In the genomic region with DNA sequence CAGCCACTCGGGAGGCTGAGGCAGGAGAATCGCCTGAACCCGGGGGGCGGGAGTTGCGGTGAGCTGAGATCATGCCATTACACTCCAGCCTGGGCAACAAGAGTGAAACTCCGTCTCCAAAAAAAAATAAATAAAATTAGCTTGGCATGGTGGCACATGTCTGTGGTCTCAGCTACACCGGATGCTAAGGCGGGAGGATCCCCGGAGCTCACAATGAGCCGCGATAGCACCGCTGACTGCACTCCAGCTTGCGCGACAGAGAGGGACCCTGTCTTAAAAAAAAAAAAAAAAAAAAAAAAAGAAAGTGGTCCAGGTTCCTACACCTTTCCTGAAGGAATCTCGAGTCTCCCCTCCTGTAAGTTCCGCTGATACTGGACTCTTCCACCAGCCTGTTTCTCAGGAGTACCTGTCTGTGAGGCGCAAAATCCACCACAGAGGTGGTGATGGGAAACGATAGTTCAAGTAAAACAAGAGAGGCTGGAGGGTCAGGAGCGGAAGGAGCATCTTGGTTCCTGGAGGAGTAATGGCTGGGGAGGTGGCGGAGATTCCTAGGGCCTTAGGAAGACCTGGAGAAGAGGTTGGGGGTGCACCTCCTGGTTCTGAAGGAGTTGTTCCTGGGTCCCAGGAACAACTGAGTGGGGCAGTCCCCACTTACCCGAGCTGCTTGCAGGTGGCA, we compare ENCODE assay signal across 1 cellular context.
TF ChIP-seq lines count a peak whose summit lies in the region.

No MANE protein-coding gene starts in this region.

TF ChIP-seq in K562, 482 proteins besides CTCF, POLR2A, EP300 and RAD21:
- TF ChIP-seq SP2 (IDR thresholded peaks at IDR 0.05; ENCODE audit: extremely low read depth, low read depth, low read length, poor library complexity, severe bottlenecking): no peak
- TF ChIP-seq, protein P1, sequence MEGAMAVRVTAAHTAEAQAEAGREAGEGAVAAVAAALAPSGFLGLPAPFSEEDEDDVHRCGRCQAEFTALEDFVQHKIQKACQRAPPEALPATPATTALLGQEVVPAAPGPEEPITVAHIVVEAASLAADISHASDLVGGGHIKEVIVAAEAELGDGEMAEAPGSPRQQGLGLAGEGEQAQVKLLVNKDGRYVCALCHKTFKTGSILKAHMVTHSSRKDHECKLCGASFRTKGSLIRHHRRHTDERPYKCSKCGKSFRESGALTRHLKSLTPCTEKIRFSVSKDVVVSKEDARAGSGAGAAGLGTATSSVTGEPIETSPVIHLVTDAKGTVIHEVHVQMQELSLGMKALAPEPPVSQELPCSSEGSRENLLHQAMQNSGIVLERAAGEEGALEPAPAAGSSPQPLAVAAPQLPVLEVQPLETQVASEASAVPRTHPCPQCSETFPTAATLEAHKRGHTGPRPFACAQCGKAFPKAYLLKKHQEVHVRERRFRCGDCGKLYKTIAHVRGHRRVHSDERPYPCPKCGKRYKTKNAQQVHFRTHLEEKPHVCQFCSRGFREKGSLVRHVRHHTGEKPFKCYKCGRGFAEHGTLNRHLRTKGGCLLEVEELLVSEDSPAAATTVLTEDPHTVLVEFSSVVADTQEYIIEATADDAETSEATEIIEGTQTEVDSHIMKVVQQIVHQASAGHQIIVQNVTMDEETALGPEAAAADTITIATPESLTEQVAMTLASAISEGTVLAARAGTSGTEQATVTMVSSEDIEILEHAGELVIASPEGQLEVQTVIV (CRISPR knock-in tag; IDR thresholded peaks at IDR 0.05; ENCODE audit: borderline replicate concordance): no peak
- no peak for TF ChIP-seq ZNF324 (CRISPR knock-in tag; IDR thresholded peaks at IDR 0.05)
- TF ChIP-seq BRD9 (IDR thresholded peaks at IDR 0.05; ENCODE audit: low read depth, partially characterized antibody): no peak
- no peak for TF ChIP-seq HDAC3 (IDR thresholded peaks at IDR 0.05; ENCODE audit: borderline replicate concordance, partially characterized antibody)
- TF ChIP-seq E2F1 (CRISPR knock-in tag; IDR thresholded peaks at IDR 0.05): no peak
- no peak for TF ChIP-seq ELF2 (CRISPR knock-in tag; IDR thresholded peaks at IDR 0.05)
- TF ChIP-seq SRSF9 (IDR thresholded peaks at IDR 0.05; ENCODE audit: borderline replicate concordance, low read depth, low read length): no peak
- TF ChIP-seq SPI1 (IDR thresholded peaks at IDR 0.05; ENCODE audit: borderline replicate concordance, low read depth, low read length): no peak
- no peak for TF ChIP-seq MAFG (tag; conservative IDR thresholded peaks at IDR 0.05)
